In genomic region chr2:73779472-73780241, GRCh38 we compare ENCODE assay signal across 8 cellular contexts. TPM values are rescaled to one million over a fixed set of nuclear protein-coding genes. Genes with fewer than 3 reads are reported as not detected.
A peak's percentile ranks its signal among the peaks of the same experiment; 100 is the strongest.
DNase-seq lines count a peak whose midpoint lies in the region; ATAC-seq and TF ChIP-seq lines count a peak whose summit lies in the region.

Gene DUSP11, minus strand, starts transcription at chr2:73780103. Its CDS starts 129 bp downstream, at chr2:73779974.

- H3K4me3 ChIP-seq in fibroblast of mammary gland (ENCODE audit: control insufficient read depth, low read depth, low read length), result peak within 1 kb of the TSS; percentile 100

- H3K27me3 Mint-ChIP-seq in natural killer cell (ENCODE audit: low read depth in 2 of 2), result peaks cover 0 to 3% of the 10 kb centered on the region in 2 donors

- no peaks in the 10 kb centered on the region for H3K9me3 Mint-ChIP-seq in natural killer cell

- H3K36me3 Mint-ChIP-seq in natural killer cell, result peaks cover 3% of the 10 kb centered on the region

- TF ChIP-seq CTCF in fibroblast of mammary gland (conservative IDR thresholded peaks at IDR 0.05; ENCODE audit: control insufficient read depth, insufficient read depth, low read depth, low read length) (peak; percentile 92), natural killer cell (IDR thresholded peaks at IDR 0.05) (peak; percentile 90)

- ATAC-seq in GM21825 (IDR thresholded peaks at IDR 0.05; ENCODE audit: unreplicated experiment), result peak; percentile 98
- ATAC-seq in natural killer cell, result peak; percentile 98 to 100 (median 99)
- peak; percentile 100 for ATAC-seq in stimulated activated naive CD8-positive, alpha-beta T cell treated with anti-CD3 and anti-CD28 coated beads, Interleukin-15, Interleukin-2, amounts not matched to agents 100 U/mL and 50 U/mL, for 24 hours

- H3K4me3 Mint-ChIP-seq in natural killer cell, result peak within 1 kb of the TSS; percentile 94

- H3K4me1 Mint-ChIP-seq in natural killer cell, result peaks cover 20 to 36% of the 10 kb centered on the region in 2 donors

- intact Hi-C loops in natural killer cell (cut with micrococcal nuclease), result no loop called here

- H3K27ac Mint-ChIP-seq in natural killer cell, result peak within 1 kb of the TSS; percentile 95 to 96

- DNase-seq in Daoy (ENCODE audit: low read depth) (peak; percentile 94), Kasumi-1 (lab: John Stamatoyannopoulos, UW) (peak; percentile 92 to 94), RPMI7951 (ENCODE audit: low read depth) (peak; percentile 92), fibroblast of mammary gland (ENCODE audit: low read depth) (peak; percentile 93), natural killer cell (peak; percentile 97)
- peak; percentile 89 to 97 for DNase-seq in activated T-helper 1 cell treated with anti-CD3 and anti-CD28 coated beads, Interleukin-2, amount 50 U/mL, for 16 hours (ENCODE audit: low read depth in 1 of 2, low spot score in 1 of 2)
- peak; percentile 98 for DNase-seq in stimulated activated naive CD8-positive, alpha-beta T cell treated with anti-CD3 and anti-CD28 coated beads, Interleukin-15, Interleukin-2, amounts not matched to agents 100 U/mL and 50 U/mL, for 24 hours

RNA-seq across cellular contexts. Expression of gene DUSP11, which starts in this region (rescaled TPM):
- 43.2 and 52.7 TPM in 2 replicates for total RNA-seq in Daoy (2014; rRNA removed; shearing (Covaris generic))
- total RNA-seq in RPMI7951 (2014; rRNA removed; shearing (Covaris generic)), result 46.5 and 49.3 TPM in 2 replicates
- 10 to 100 TPM; 45.7 to 50.2 (median 46.6) TPM for total RNA-seq in natural killer cell

Comparison
In these comparisons a context has a peak if more than half of its experiments do, and no peak if none do; other contexts are left out.
1. Peak in every context shown above with its lines: DNase-seq, ATAC-seq and H3K4me3 ChIP-seq.